8 cellular contexts compared by ENCODE assay signal in the genomic region with DNA sequence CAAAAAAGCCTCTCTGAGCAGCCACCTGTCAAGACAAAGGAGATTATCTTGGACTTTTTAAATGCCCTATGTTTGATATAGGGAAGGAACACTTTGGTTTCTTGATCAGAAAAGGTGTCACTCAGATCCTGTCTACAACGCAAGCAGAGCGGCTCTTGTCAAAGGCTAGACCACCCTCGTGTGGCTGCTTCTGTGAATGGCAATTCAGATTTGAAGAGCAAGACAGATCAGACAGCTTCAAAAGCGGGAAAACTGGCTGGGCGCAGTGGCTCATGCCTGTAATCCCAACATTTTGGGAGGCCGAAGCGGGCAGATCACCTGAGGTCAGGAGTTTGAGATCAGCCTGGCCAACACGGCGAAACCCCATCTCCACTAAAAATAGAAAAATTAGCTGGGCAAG. TPM values are rescaled to one million over a fixed set of nuclear protein-coding genes. Genes with fewer than 3 reads are reported as not detected.
A peak's percentile ranks its signal among the peaks of the same experiment; 100 is the strongest.
DNase-seq lines count a peak whose midpoint lies in the region; ATAC-seq and TF ChIP-seq lines count a peak whose summit lies in the region.

No MANE protein-coding gene starts in this region.

- BruUV-seq in mammary epithelial cell (replicated peaks; lab: Mats Ljungman, UMichigan) = no TSS peak

- H3K27me3 ChIP-seq in OCI-LY1 (ENCODE audit: insufficient read depth, low read length) (no peaks in the 10 kb centered on the region; the same call in 1 of the 2 replicates), mammary epithelial cell (ENCODE audit: insufficient read depth, low read length) (no peaks in the 10 kb centered on the region), kidney epithelial cell (ENCODE audit: control insufficient read depth, insufficient read depth, low read length) (no peaks in the 10 kb centered on the region), transverse colon (no peaks in the 10 kb centered on the region)

- no peaks in the 10 kb centered on the region for H3F3A ChIP-seq in OCI-LY1 (ENCODE audit: insufficient read depth, low read length)

- no peak overlapping the region for H3K9ac ChIP-seq in OCI-LY1 (ENCODE audit: low read length)
- no peak overlapping the region for H3K9ac ChIP-seq in mammary epithelial cell (ENCODE audit: insufficient read depth, low read length)

- no peaks in the 10 kb centered on the region for H3K79me2 ChIP-seq in OCI-LY1 (ENCODE audit: insufficient read depth, low read length)
- no peaks in the 10 kb centered on the region for H3K79me2 ChIP-seq in mammary epithelial cell (ENCODE audit: insufficient read depth, low read length)

- no peak overlapping the region for H3K27ac ChIP-seq in OCI-LY1 (ENCODE audit: low read depth, low read length, poor library complexity, severe bottlenecking)
- no peak overlapping the region for H3K27ac ChIP-seq in mammary epithelial cell (ENCODE audit: insufficient read depth, low read depth, low read length)
- H3K27ac ChIP-seq in transverse colon = no peak overlapping the region

- 50% methylated on average over 8 of the region's 9 CpGs for WGBS in mammary epithelial cell (ENCODE audit: low coverage, missing lambda C conversion rate)
- 48 to 66% methylated on average over 6 to 8 of the region's 9 CpGs for WGBS in transverse colon (ENCODE audit: low coverage in 1 of 2), 2 donors

- H3K9me3 ChIP-seq in OCI-LY1 (ENCODE audit: low read length) = no peaks in the 10 kb centered on the region
- H3K9me3 ChIP-seq in mammary epithelial cell (replicated peaks; ENCODE audit: insufficient read depth, low read length) = no peaks in the 10 kb centered on the region
- H3K9me3 ChIP-seq in transverse colon = no peaks in the 10 kb centered on the region

- TF ChIP-seq EP300 in transverse colon (IDR thresholded peaks at IDR 0.05; ENCODE audit: low read depth) = no peak

- intact Hi-C loops in mammary epithelial cell (cut with micrococcal nuclease) = loop anchor here (1.0 to 10.0 kb wide), 5 partner anchors 86 to 649 kb away; no protein-coding TSS in a partner anchor
- intact Hi-C loops in transverse colon (cut with DNase I; ENCODE audit: low total_unique reads) = no loop called here

- H2AFZ ChIP-seq in OCI-LY1 (ENCODE audit: low read length) (no peak overlapping the region), mammary epithelial cell (ENCODE audit: low read depth, low read length) (no peak overlapping the region)

- in situ Hi-C loops in mammary epithelial cell (cut with MboI; ENCODE audit: low sequenced_read_pairs in 2 of 2) = loop anchor here (25.0 kb wide), 2 partner anchors 303 to 1003 kb away; a partner anchor contains a TSS
- in situ Hi-C loops in transverse colon (cut with MboI; ENCODE audit: low pct_ligation_motif_present in 1 of 4, low pct_unique_long_range_greater_than_20kb in 1 of 4, low sequenced_read_pairs in 3 of 4) = loop anchor here in 3 of 4 donors (5.0 to 25.0 kb wide), 4 partner anchors 272 to 648 kb away; a partner anchor contains a TSS

- DNase-seq in NCI-H82 (lab: John Stamatoyannopoulos, UW) (peak; percentile 79), NCI-H82 treated with DMSO at 0.1 percent for 48 hours (lab: John Stamatoyannopoulos, UW; ENCODE audit: unreplicated experiment) (no peak), mammary epithelial cell (peak; percentile 49), kidney epithelial cell (ENCODE audit: low read depth) (peak; percentile 14), transverse colon (peak; percentile 45), GM19240 (ENCODE audit: insufficient read length, low spot score) (no peak)

- H4K20me1 ChIP-seq in OCI-LY1 (ENCODE audit: insufficient read depth, low read length) = no peaks in the 10 kb centered on the region
- H4K20me1 ChIP-seq in mammary epithelial cell (ENCODE audit: insufficient read depth, low read length) = no peaks in the 10 kb centered on the region

- peak; percentile 55 for ATAC-seq in HG03432 (IDR thresholded peaks at IDR 0.05; ENCODE audit: unreplicated experiment)

- TF ChIP-seq CTCF in OCI-LY1 (IDR thresholded peaks at IDR 0.05; ENCODE audit: low read length) = peak; percentile 55
- peak; percentile 39 to 56 for TF ChIP-seq CTCF in mammary epithelial cell (conservative IDR thresholded peaks at IDR 0.05 in 1 of 2, IDR thresholded peaks at IDR 0.05 in 1 of 2; ENCODE audit: extremely low read depth in 1 of 2, insufficient read depth in 1 of 2, low read depth in 1 of 2, low read length in 2 of 2)
- peak; percentile 69 for TF ChIP-seq CTCF in kidney epithelial cell (IDR thresholded peaks at IDR 0.05; ENCODE audit: insufficient read depth, low read length, poor library complexity, severe bottlenecking)
- peak in 4 of 5 experiments; percentile 39 to 50 (median 43) for TF ChIP-seq CTCF in transverse colon (IDR thresholded peaks at IDR 0.05)

- no peaks in the 10 kb centered on the region for H3K9me2 ChIP-seq in OCI-LY1 (ENCODE audit: low read depth, low read length)

- CTCF ChIA-PET in mammary epithelial cell (lab: Charles Lee; ENCODE audit: low non-redundant PET) = interaction anchor here (0.6 to 1.4 kb wide), 3 partner anchors 9 to 648 kb away, joined by 6 to 15 read pairs (median 10); a partner anchor contains a TSS

- H3K4me3 ChIP-seq in OCI-LY1 (ENCODE audit: low read depth, low read length, poor library complexity, severe bottlenecking) (no peak overlapping the region), mammary epithelial cell (replicated peaks in 1 of 3; ENCODE audit: insufficient read depth in 1 of 3, low read depth in 2 of 3, low read length in 3 of 3) (no peak overlapping the region), kidney epithelial cell (ENCODE audit: low read depth, low read length) (no peak overlapping the region), transverse colon (no peak overlapping the region)

- dilution Hi-C loops in mammary epithelial cell (cut with HindIII; ENCODE audit: low sequenced_read_pairs) = no loop called here

- no peaks in the 10 kb centered on the region for H3K36me3 ChIP-seq in OCI-LY1 (ENCODE audit: insufficient read depth, low read length)
- H3K36me3 ChIP-seq in mammary epithelial cell (ENCODE audit: insufficient read depth, low read length) = no peaks in the 10 kb centered on the region
- H3K36me3 ChIP-seq in kidney epithelial cell (ENCODE audit: control insufficient read depth, insufficient read depth, low read length) = no peaks in the 10 kb centered on the region
- H3K36me3 ChIP-seq in transverse colon = no peaks in the 10 kb centered on the region

- H3K4me1 ChIP-seq in OCI-LY1 (ENCODE audit: insufficient read depth, low read length, severe bottlenecking) (no peaks in the 10 kb centered on the region), mammary epithelial cell (ENCODE audit: insufficient read depth, low read length) (no peaks in the 10 kb centered on the region), transverse colon (no peaks in the 10 kb centered on the region)

- no peak for TF ChIP-seq POLR2A in transverse colon (IDR thresholded peaks at IDR 0.05)

- H3K4me2 ChIP-seq in OCI-LY1 (ENCODE audit: low read length) (no peak overlapping the region), mammary epithelial cell (ENCODE audit: insufficient read depth, low read depth, low read length) (no peak overlapping the region)

RNA-seq across cellular contexts. Expression of a gene that starts 10.1 kb away (rescaled TPM):
- total RNA-seq in mammary epithelial cell = 10 to 100 TPM; 22.0 to 28.5 TPM
- polyA plus RNA-seq in mammary epithelial cell = 39.2 TPM
- polyA minus RNA-seq in mammary epithelial cell = 12.5 TPM
- 59.6 and 71.6 TPM in 2 replicates for total RNA-seq in kidney epithelial cell
- 10 to 100 TPM; 16.5 to 43.4 (median 22.8) TPM for total RNA-seq in transverse colon

RNA-seq across cellular contexts. Expression of a gene that starts 21.5 kb away (rescaled TPM):
- total RNA-seq in mammary epithelial cell (10 to 100 TPM; 13.2 to 15.8 TPM), kidney epithelial cell (13.0 and 20.0 TPM in 2 replicates), transverse colon (10 to 100 TPM in 2 of 4 donors, 1 to 10 TPM in 2; 4.9 to 23.3 (median 13.3) TPM)
- polyA plus RNA-seq in mammary epithelial cell = 11.5 TPM
- polyA minus RNA-seq in mammary epithelial cell = 2.6 TPM

Comparison
In these comparisons a context has a peak if more than half of its experiments do, and no peak if none do; other contexts are left out.
1. DNase-seq: peak in NCI-H82 (single experiment), mammary epithelial cell (single experiment), kidney epithelial cell (single experiment) and transverse colon (single experiment); none in NCI-H82 treated with DMSO at 0.1 percent for 48 hours (single experiment) and GM19240 (single experiment).
2. Peak in every context shown above with its lines, with median percentiles within 50 percentile points of each other: CTCF ChIP-seq.